Comparison of ENCODE assay signal across 17 cellular contexts in the genomic region with DNA sequence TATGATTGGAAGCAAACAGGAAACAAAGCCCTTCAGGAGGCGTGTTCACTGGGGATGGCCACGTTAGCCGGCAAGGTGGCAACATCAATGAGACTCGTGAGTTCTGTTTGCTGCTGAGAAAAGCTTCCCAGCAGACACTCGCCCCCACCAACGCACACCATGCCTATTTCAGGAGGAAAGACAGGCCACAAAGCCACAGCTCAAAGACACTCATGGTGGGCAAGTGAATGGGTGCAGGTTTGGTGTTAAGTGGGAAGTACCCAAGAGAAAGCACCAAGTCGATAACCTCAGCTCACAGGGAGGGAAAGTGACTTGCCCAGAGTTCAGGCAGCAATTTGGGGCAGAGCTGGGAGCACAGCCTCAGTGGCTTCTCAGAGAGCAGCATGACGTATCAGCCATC. TPM values are rescaled to one million over a fixed set of nuclear protein-coding genes. Genes with fewer than 3 reads are reported as not detected.
DNase-seq lines count a peak whose midpoint lies in the region; ATAC-seq and TF ChIP-seq lines count a peak whose summit lies in the region.
"Had no signal": no experiment of that assay in that cellular context is flagged by ENCODE, and none has a peak within 500 bp of the region (broad histone marks: within the 10 kb centered on the region; RNA-seq: fewer than 3 reads in every experiment).

No MANE protein-coding gene starts in this region.

- H3K4me1 Mint-ChIP-seq in activated CD8-positive, alpha-beta memory T cell treated with anti-CD3 and anti-CD28 coated beads, Interleukin-2, amount 10 ng/mL, durations not matched to agents 7 days and 5 days: peaks cover 52% of the 10 kb centered on the region
- no peaks in the 10 kb centered on the region for H3K4me1 Mint-ChIP-seq in Caco-2 (ENCODE audit: low read depth, unreplicated experiment)
- H3K4me1 Mint-ChIP-seq: brain, GM23338 had no signal

- H3K36me3 ChIP-seq in Caco-2 (ENCODE audit: control insufficient read depth, insufficient read depth, low read length): no peaks in the 10 kb centered on the region

- TF ChIP-seq CTCF in Caco-2 (IDR thresholded peaks at IDR 0.05; ENCODE audit: insufficient read depth in 1 of 2, low read depth in 1 of 2, low read length in 1 of 2, severe bottlenecking in 1 of 2, unreplicated experiment in 1 of 2): no peak

- H3K36me3 Mint-ChIP-seq in activated CD8-positive, alpha-beta memory T cell treated with anti-CD3 and anti-CD28 coated beads, Interleukin-2, amount 10 ng/mL, durations not matched to agents 7 days and 5 days: peaks cover 22% of the 10 kb centered on the region
- H3K36me3 Mint-ChIP-seq in Caco-2 (ENCODE audit: insufficient read depth, unreplicated experiment): no peaks in the 10 kb centered on the region
- H3K36me3 Mint-ChIP-seq: brain had no signal

- intact Hi-C loops in Caco-2 (cut with micrococcal nuclease; ENCODE audit: unreplicated experiment): no loop called here
- intact Hi-C loops in right cardiac atrium (cut with DNase I): no loop called here

- no peaks in the 10 kb centered on the region for H3K27me3 ChIP-seq in Caco-2 (replicated peaks; ENCODE audit: control insufficient read depth, insufficient read depth, low read length)
- H3K27me3 ChIP-seq in right cardiac atrium (ENCODE audit: control insufficient read depth, insufficient read depth): no peaks in the 10 kb centered on the region
- H3K27me3 ChIP-seq: hepatocyte had no signal

- DNase-seq in stimulated activated CD4-positive, alpha-beta T cell treated with anti-CD3 and anti-CD28 coated beads, Interleukin-15, amount 100 ng/mL, for 48 hours (ENCODE audit: low read depth in 2 of 2): peak; percentile 15 to 41
- no peak for DNase-seq in stimulated activated CD4-positive, alpha-beta T cell treated with anti-CD3 and anti-CD28 coated beads, Interleukin-2, amount 100 ng/mL, for 48 hours
- DNase-seq in activated CD8-positive, alpha-beta memory T cell treated with anti-CD3 and anti-CD28 coated beads, Interleukin-2, amount 10 ng/mL, durations not matched to agents 7 days and 5 days: peak; percentile 63
- DNase-seq in islet precursor cell (peak; percentile 38), Caco-2 (no peak), right cardiac atrium (no peak)
- DNase-seq: activated CD4-positive, CD25-positive, alpha-beta regulatory T cell; NCI-H1417; NCI-H526 treated with DMSO at 0.1 percent for 48 hours had no signal

- H3K9me3 ChIP-seq in Caco-2: no peaks in the 10 kb centered on the region
- H3K9me3 ChIP-seq in right cardiac atrium (ENCODE audit: control insufficient read depth, low read length): no peaks in the 10 kb centered on the region

- no peak overlapping the region for H3K27ac ChIP-seq in right cardiac atrium (ENCODE audit: low read length)
- H3K27ac ChIP-seq: hepatocyte, parathyroid adenoma had no signal

- BruUV-seq in Caco-2 (replicated peaks; lab: Mats Ljungman, UMichigan): no TSS peak

- CTCF ChIA-PET in activated CD8-positive, alpha-beta memory T cell treated with anti-CD3 and anti-CD28 coated beads, Interleukin-2, amount 10 ng/mL, durations not matched to agents 7 days and 5 days (lab: Charles Lee): interaction anchor here (2.3 kb wide), 1 partner anchor 10 kb away, joined by 9 read pairs; the partner anchor contains the start of gene MTERF4
- CTCF ChIA-PET in Caco-2 (lab: Charles Lee): interaction anchor here (0.6 kb wide), 1 partner anchor 526 kb away, joined by 4 read pairs; no protein-coding TSS in a partner anchor

- H3K4me3 ChIP-seq in Caco-2 (ENCODE audit: low read depth, low read length) (no peak overlapping the region), right cardiac atrium (ENCODE audit: low read length) (no peak overlapping the region)
- H3K4me3 ChIP-seq: GM23338, hepatocyte, lung had no signal

- H3K4me3 Mint-ChIP-seq in activated CD8-positive, alpha-beta memory T cell treated with anti-CD3 and anti-CD28 coated beads, Interleukin-2, amount 10 ng/mL, durations not matched to agents 7 days and 5 days: peak overlapping the region; percentile 58
- no peak overlapping the region for H3K4me3 Mint-ChIP-seq in Caco-2 (ENCODE audit: unreplicated experiment)
- H3K4me3 Mint-ChIP-seq: brain, GM23338, type B pancreatic cell had no signal

- H3K27ac Mint-ChIP-seq in activated CD8-positive, alpha-beta memory T cell treated with anti-CD3 and anti-CD28 coated beads, Interleukin-2, amount 10 ng/mL, durations not matched to agents 7 days and 5 days: peak overlapping the region; percentile 90
- no peak overlapping the region for H3K27ac Mint-ChIP-seq in Caco-2 (ENCODE audit: unreplicated experiment)
- H3K27ac Mint-ChIP-seq: brain, GM23338 had no signal

- H3K27me3 Mint-ChIP-seq in activated CD8-positive, alpha-beta memory T cell treated with anti-CD3 and anti-CD28 coated beads, Interleukin-2, amount 10 ng/mL, durations not matched to agents 7 days and 5 days: no peaks in the 10 kb centered on the region
- H3K27me3 Mint-ChIP-seq in Caco-2 (ENCODE audit: insufficient read depth, unreplicated experiment): no peaks in the 10 kb centered on the region
- H3K27me3 Mint-ChIP-seq: brain, type B pancreatic cell had no signal

- POLR2A ChIA-PET in Caco-2 (lab: Charles Lee): no interaction called here

- no peaks in the 10 kb centered on the region for H3K4me1 ChIP-seq in Caco-2
- no peaks in the 10 kb centered on the region for H3K4me1 ChIP-seq in right cardiac atrium (ENCODE audit: control insufficient read depth, insufficient read depth, low read length)
- H3K4me1 ChIP-seq: parathyroid adenoma had no signal

- no peaks in the 10 kb centered on the region for H3K9me3 Mint-ChIP-seq in activated CD8-positive, alpha-beta memory T cell treated with anti-CD3 and anti-CD28 coated beads, Interleukin-2, amount 10 ng/mL, durations not matched to agents 7 days and 5 days (ENCODE audit: low read depth)
- H3K9me3 Mint-ChIP-seq in Caco-2 (ENCODE audit: unreplicated experiment): no peaks in the 10 kb centered on the region
- H3K9me3 Mint-ChIP-seq: brain, GM23338, type B pancreatic cell had no signal

- WGBS in right cardiac atrium: 85% methylated on average over 8 of the region's 8 CpGs

- ATAC-seq in activated CD8-positive, alpha-beta memory T cell treated with anti-CD3 and anti-CD28 coated beads, Interleukin-2, amount 10 ng/mL, durations not matched to agents 7 days and 5 days: no peak
- ATAC-seq in HG03045 (IDR thresholded peaks at IDR 0.05; ENCODE audit: unreplicated experiment) (no peak), right cardiac atrium (no peak), GM19324 (IDR thresholded peaks at IDR 0.05; ENCODE audit: low FRiP score, unreplicated experiment) (no peak)
- ATAC-seq: GM23338 had no signal

RNA-seq across cellular contexts. Expression of gene MTERF4, which starts 10.5 kb away (rescaled TPM):
- 10 to 100 TPM; 31.5 to 33.0 TPM for total RNA-seq in activated CD8-positive, alpha-beta memory T cell treated with anti-CD3 and anti-CD28 coated beads, Interleukin-2, amount 10 ng/mL, durations not matched to agents 7 days and 5 days
- total RNA-seq in Caco-2 (2022) (19.6 and 22.2 TPM in 2 replicates), right cardiac atrium (10 to 100 TPM; 17.6 to 23.2 (median 20.4) TPM)
- 21.5 TPM for polyA plus RNA-seq in right cardiac atrium

RNA-seq across cellular contexts. Expression of gene PASK, which starts 36.7 kb away (rescaled TPM):
- 10 to 100 TPM; 65.1 to 71.9 TPM for total RNA-seq in activated CD8-positive, alpha-beta memory T cell treated with anti-CD3 and anti-CD28 coated beads, Interleukin-2, amount 10 ng/mL, durations not matched to agents 7 days and 5 days
- 21.1 and 21.2 TPM in 2 replicates for total RNA-seq in Caco-2 (2022)
- total RNA-seq in right cardiac atrium: 1 to 10 TPM; 2.1 to 5.3 (median 3.4) TPM
- polyA plus RNA-seq in right cardiac atrium: 1.1 TPM

RNA-seq across cellular contexts. Expression of gene PPP1R7, which starts 37.7 kb away (rescaled TPM):
- total RNA-seq in activated CD8-positive, alpha-beta memory T cell treated with anti-CD3 and anti-CD28 coated beads, Interleukin-2, amount 10 ng/mL, durations not matched to agents 7 days and 5 days: 10 to 100 TPM; 86.4 to 99.5 TPM
- total RNA-seq in Caco-2 (2022): 30.0 and 32.5 TPM in 2 replicates
- total RNA-seq in right cardiac atrium: 10 to 100 TPM; 57.7 to 77.1 (median 73.1) TPM
- 112 TPM for polyA plus RNA-seq in right cardiac atrium

Comparison
In these comparisons a context has a peak if more than half of its experiments do, and no peak if none do; other contexts are left out.
1. DNase-seq: peak in stimulated activated CD4-positive, alpha-beta T cell treated with anti-CD3 and anti-CD28 coated beads, Interleukin-15, amount 100 ng/mL, for 48 hours (2 of 2), activated CD8-positive, alpha-beta memory T cell treated with anti-CD3 and anti-CD28 coated beads, Interleukin-2, amount 10 ng/mL, durations not matched to agents 7 days and 5 days (single experiment) and islet precursor cell (single experiment); none in stimulated activated CD4-positive, alpha-beta T cell treated with anti-CD3 and anti-CD28 coated beads, Interleukin-2, amount 100 ng/mL, for 48 hours (0 of 2), Caco-2 (0 of 2) and right cardiac atrium (0 of 3).